ENCODE assay signal across 17 cellular contexts in the genomic region with DNA sequence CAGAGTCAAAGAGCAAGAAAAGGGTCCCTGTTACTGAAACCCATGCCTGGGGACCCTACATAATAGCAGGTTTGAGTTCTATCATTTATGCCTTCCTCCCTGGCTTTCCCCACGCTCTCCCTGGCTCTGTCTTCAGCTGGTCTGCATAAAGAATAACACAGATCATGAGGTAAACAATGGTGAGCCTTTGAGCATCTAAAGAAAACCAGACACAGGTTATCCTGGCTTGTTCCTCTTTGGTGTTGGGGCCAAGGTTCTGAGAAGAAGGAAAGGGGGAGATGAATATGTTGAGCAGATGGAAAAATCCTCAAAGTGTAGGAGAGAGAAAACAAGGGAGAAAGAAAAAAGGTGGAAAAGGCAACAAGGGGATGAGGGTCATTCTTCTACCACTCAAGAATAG.
"Had no signal": no experiment of that assay in that cellular context is flagged by ENCODE, and none has a peak within 500 bp of the region (broad histone marks: within the 10 kb centered on the region; RNA-seq: fewer than 3 reads in every experiment).

No MANE protein-coding gene starts in this region.

- H3K4me1 Mint-ChIP-seq: activated naive CD4-positive, alpha-beta T cell treated with anti-CD3 and anti-CD28 coated beads, Interleukin-2, amount 50 U/mL, for 24 hours; immature natural killer cell; memory B cell; stimulated activated memory B cell treated with anti-CD40 and anti-IgM and Interleukin-4, amounts not matched to agents 10 μg/mL and 1 μg/mL and 100 μg/mL, for 72 hours had no signal

- H3K36me3 Mint-ChIP-seq: immature natural killer cell; stimulated activated memory B cell treated with anti-CD40 and anti-IgM and Interleukin-4, amounts not matched to agents 10 μg/mL and 1 μg/mL and 100 μg/mL, for 72 hours had no signal

- H3K27ac ChIP-seq: epithelial cell of prostate, foreskin keratinocyte, neural progenitor cell, vagina, WERI-Rb-1 had no signal

- H3K36me3 ChIP-seq: neural progenitor cell, tibial nerve, vagina, WERI-Rb-1 had no signal

- H2AFZ ChIP-seq: neural progenitor cell had no signal

- DNase-seq: activated CD4-positive, alpha-beta T cell treated with anti-CD3 and anti-CD28 coated beads, Interleukin-2, amount 50 U/mL, for 48 hours; activated gamma-delta T cell; foreskin keratinocyte; immature natural killer cell; kidney glomerular epithelial cell; naive B cell; stimulated activated CD4-positive, alpha-beta T cell treated with anti-CD3 and anti-CD28 coated beads, Interleukin-4, amount 100 ng/mL, for 4 hours; T-helper 2 cell; WERI-Rb-1 had no signal

- ATAC-seq: foreskin keratinocyte; sciatic nerve; stimulated activated memory B cell treated with anti-CD40 and anti-IgM and Interleukin-4, amounts not matched to agents 10 μg/mL and 1 μg/mL and 100 μg/mL, for 72 hours had no signal

- H3K4me3 Mint-ChIP-seq: activated naive CD4-positive, alpha-beta T cell treated with anti-CD3 and anti-CD28 coated beads, Interleukin-2, amount 50 U/mL, for 24 hours; immature natural killer cell; memory B cell; naive B cell; neural progenitor cell; stimulated activated memory B cell treated with anti-CD40 and anti-IgM and Interleukin-4, amounts not matched to agents 10 μg/mL and 1 μg/mL and 100 μg/mL, for 72 hours had no signal

- H3K27ac Mint-ChIP-seq: activated naive CD4-positive, alpha-beta T cell treated with anti-CD3 and anti-CD28 coated beads, Interleukin-2, amount 50 U/mL, for 24 hours; immature natural killer cell; memory B cell; neural progenitor cell; stimulated activated memory B cell treated with anti-CD40 and anti-IgM and Interleukin-4, amounts not matched to agents 10 μg/mL and 1 μg/mL and 100 μg/mL, for 72 hours had no signal

- H3K4me2 ChIP-seq: neural progenitor cell had no signal

- H3K4me3 ChIP-seq: neural progenitor cell, tibial nerve, vagina had no signal

- H3K9me3 ChIP-seq: tibial nerve, vagina had no signal

- H3K27me3 ChIP-seq: foreskin keratinocyte, neural progenitor cell, tibial nerve, vagina had no signal

- H3K9ac ChIP-seq: neural progenitor cell had no signal

- H3K9me3 Mint-ChIP-seq: neural progenitor cell had no signal
